Comparison of ENCODE assay signal across 24 cellular contexts in the genomic region with DNA sequence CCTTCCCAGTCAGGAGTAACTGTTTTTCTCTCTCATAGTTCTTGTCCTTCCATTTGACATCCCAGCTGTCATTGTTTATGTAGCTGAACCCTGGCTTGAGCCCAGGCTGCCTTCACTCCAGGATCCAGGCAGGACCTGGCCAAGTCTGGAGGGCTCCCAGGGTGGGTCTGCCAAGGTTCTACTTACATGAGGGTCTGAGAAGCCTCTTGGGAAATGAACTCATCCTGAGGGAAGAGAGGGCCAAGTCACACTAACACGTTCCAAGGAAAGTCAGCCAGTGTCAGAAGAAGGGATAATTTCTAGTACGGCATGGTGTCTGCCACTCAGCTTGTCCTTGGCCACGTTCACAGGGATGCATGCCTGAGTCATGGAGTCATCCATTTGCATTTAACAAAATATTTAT. TPM values are rescaled to one million over a fixed set of nuclear protein-coding genes. Genes with fewer than 3 reads are reported as not detected.
A peak's percentile ranks its signal among the peaks of the same experiment; 100 is the strongest.
DNase-seq lines count a peak whose midpoint lies in the region; ATAC-seq and TF ChIP-seq lines count a peak whose summit lies in the region.
"Had no signal": no experiment of that assay in that cellular context is flagged by ENCODE, and none has a peak within 500 bp of the region (broad histone marks: within the 10 kb centered on the region; RNA-seq: fewer than 3 reads in every experiment).

No MANE protein-coding gene starts in this region.

- DNase-seq in GM03348 (ENCODE audit: low spot score): peak; percentile 8
- peak; percentile 49 for DNase-seq in brain microvascular endothelial cell
- peak in 4 of 5 donors; percentile 14 to 77 (median 62) for DNase-seq in heart left ventricle
- peak; percentile 80 for DNase-seq in sigmoid colon
- no peak for DNase-seq in stimulated activated CD4-positive, alpha-beta T cell treated with anti-CD3 and anti-CD28 coated beads, Interleukin-1b, Interleukin-23, amount 100 ng/mL, for 48 hours
- no peak for DNase-seq in effector CD4-positive, alpha-beta T cell
- no peak for DNase-seq in activated naive CD4-positive, alpha-beta T cell treated with anti-CD3 and anti-CD28 coated beads, Interleukin-2, amount 10 ng/mL, durations not matched to agents 7 days and 5 days
- no peak for DNase-seq in HT-29 (ENCODE audit: low spot score)
- DNase-seq: activated CD4-positive, alpha-beta memory T cell treated with anti-CD3 and anti-CD28 coated beads for 36 hours; anterior cingulate cortex; CD8-positive, alpha-beta memory T cell; DND-41; left colon; midbrain; NCI-H1092; NCI-H2029 treated with DMSO at 0.1 percent for 48 hours; NCI-H510A; stimulated activated CD4-positive, alpha-beta T cell treated with anti-CD3 and anti-CD28 coated beads, Interleukin-12 subunit alpha, Interleukin-12 subunit beta, amount 100 ng/mL, for 4 hours; T-helper 1 cell; testis; WERI-Rb-1 had no signal

- no peak for TF ChIP-seq POLR2A in heart left ventricle (IDR thresholded peaks at IDR 0.05)
- no peak for TF ChIP-seq POLR2A in sigmoid colon (IDR thresholded peaks at IDR 0.05)

- 32 to 46% (median 36%) methylated on average over 3 of the region's 3 CpGs for WGBS in heart left ventricle, 4 donors
- WGBS in sigmoid colon, 2 donors: 67 to 74% methylated on average over 3 of the region's 3 CpGs

- no peaks in the 10 kb centered on the region for H3K9me3 Mint-ChIP-seq in activated naive CD4-positive, alpha-beta T cell treated with anti-CD3 and anti-CD28 coated beads, Interleukin-2, amount 10 ng/mL, durations not matched to agents 7 days and 5 days
- H3K9me3 Mint-ChIP-seq: activated CD4-positive, alpha-beta memory T cell treated with anti-CD3 and anti-CD28 coated beads for 36 hours; neural progenitor cell had no signal

- H3K27me3 ChIP-seq in brain microvascular endothelial cell (replicated peaks) (no peaks in the 10 kb centered on the region), heart left ventricle (no peaks in the 10 kb centered on the region), sigmoid colon (no peaks in the 10 kb centered on the region)
- H3K27me3 ChIP-seq: neural progenitor cell, testis had no signal

- H3K27ac ChIP-seq in brain microvascular endothelial cell: no peak overlapping the region
- H3K27ac ChIP-seq in heart left ventricle: no peak overlapping the region
- H3K27ac ChIP-seq in sigmoid colon: no peak overlapping the region
- H3K27ac ChIP-seq: coronary artery, neural progenitor cell, prostate gland, testis, WERI-Rb-1 had no signal

- no peaks in the 10 kb centered on the region for H3K36me3 Mint-ChIP-seq in activated naive CD4-positive, alpha-beta T cell treated with anti-CD3 and anti-CD28 coated beads, Interleukin-2, amount 10 ng/mL, durations not matched to agents 7 days and 5 days
- H3K36me3 Mint-ChIP-seq: activated CD4-positive, alpha-beta memory T cell treated with anti-CD3 and anti-CD28 coated beads for 36 hours; neural progenitor cell had no signal

- CTCF ChIA-PET in activated naive CD4-positive, alpha-beta T cell treated with anti-CD3 and anti-CD28 coated beads, Interleukin-2, amount 10 ng/mL, durations not matched to agents 7 days and 5 days (lab: Charles Lee): no interaction called here

- intact Hi-C loops in heart left ventricle (cut with DNase I): no loop called here
- intact Hi-C loops in sigmoid colon (cut with DNase I): no loop called here

- H3K9me3 ChIP-seq in heart left ventricle (peaks cover 0 to 3% (median 0%) of the 10 kb centered on the region in 12 donors), sigmoid colon (no peaks in the 10 kb centered on the region)
- H3K9me3 ChIP-seq: prostate gland, testis had no signal

- in situ Hi-C loops in brain microvascular endothelial cell (cut with HindIII; ENCODE audit: low pct_ligation_motif_present, low sequenced_read_pairs): no loop called here

- H3K4me1 Mint-ChIP-seq in activated naive CD4-positive, alpha-beta T cell treated with anti-CD3 and anti-CD28 coated beads, Interleukin-2, amount 10 ng/mL, durations not matched to agents 7 days and 5 days: no peaks in the 10 kb centered on the region
- H3K4me1 Mint-ChIP-seq: CD8-positive, alpha-beta memory T cell; neural progenitor cell had no signal

- H3K4me3 Mint-ChIP-seq in activated naive CD4-positive, alpha-beta T cell treated with anti-CD3 and anti-CD28 coated beads, Interleukin-2, amount 10 ng/mL, durations not matched to agents 7 days and 5 days: no peak overlapping the region
- H3K4me3 Mint-ChIP-seq: activated CD4-positive, alpha-beta memory T cell treated with anti-CD3 and anti-CD28 coated beads for 36 hours; neural progenitor cell had no signal

- no peak overlapping the region for H3K27ac Mint-ChIP-seq in activated naive CD4-positive, alpha-beta T cell treated with anti-CD3 and anti-CD28 coated beads, Interleukin-2, amount 10 ng/mL, durations not matched to agents 7 days and 5 days
- H3K27ac Mint-ChIP-seq: activated CD4-positive, alpha-beta memory T cell treated with anti-CD3 and anti-CD28 coated beads for 36 hours; neural progenitor cell had no signal

- TF ChIP-seq CTCF in brain microvascular endothelial cell (IDR thresholded peaks at IDR 0.05; ENCODE audit: low read depth, low read length, missing control alignments): no peak
- no peak for TF ChIP-seq CTCF in heart left ventricle (IDR thresholded peaks at IDR 0.05)
- no peak for TF ChIP-seq CTCF in sigmoid colon (IDR thresholded peaks at IDR 0.05)

- peak; percentile 72 to 89 (median 78) for ATAC-seq in heart left ventricle
- ATAC-seq: left colon had no signal

- no peak overlapping the region for H3K4me3 ChIP-seq in brain microvascular endothelial cell (ENCODE audit: low read depth, low read length)
- H3K4me3 ChIP-seq in heart left ventricle: no peak overlapping the region
- H3K4me3 ChIP-seq in sigmoid colon: no peak overlapping the region
- H3K4me3 ChIP-seq: coronary artery, neural progenitor cell, prostate gland, testis had no signal

- H3K4me1 ChIP-seq in heart left ventricle (peaks cover 0 to 7% (median 0%) of the 10 kb centered on the region in 12 donors), sigmoid colon (no peaks in the 10 kb centered on the region)
- H3K4me1 ChIP-seq: neural progenitor cell, prostate gland, testis had no signal

- TF ChIP-seq EP300 in sigmoid colon (IDR thresholded peaks at IDR 0.05): no peak

- peaks cover 5% of the 10 kb centered on the region for H3K27me3 Mint-ChIP-seq in activated naive CD4-positive, alpha-beta T cell treated with anti-CD3 and anti-CD28 coated beads, Interleukin-2, amount 10 ng/mL, durations not matched to agents 7 days and 5 days

- no peaks in the 10 kb centered on the region for H3K36me3 ChIP-seq in brain microvascular endothelial cell (replicated peaks)
- H3K36me3 ChIP-seq in heart left ventricle: no peaks in the 10 kb centered on the region
- H3K36me3 ChIP-seq in sigmoid colon: no peaks in the 10 kb centered on the region
- H3K36me3 ChIP-seq: neural progenitor cell, prostate gland, WERI-Rb-1 had no signal

RNA-seq across cellular contexts. Expression of a gene that starts 54.8 kb away (rescaled TPM):
- 10 to 100 TPM in 3 of 9 donors, 1 to 10 TPM in 6; 4.5 to 16.8 (median 7.8) TPM for total RNA-seq in heart left ventricle
- 1 to 10 TPM; 4.5 to 9.7 TPM for polyA plus RNA-seq in heart left ventricle
- 1 to 10 TPM; 2.2 to 5.4 (median 3.3) TPM for total RNA-seq in sigmoid colon
- polyA plus RNA-seq in sigmoid colon: 1 to 10 TPM; 4.4 to 9.3 (median 4.8) TPM
- total RNA-seq in HT-29 (2014; rRNA removed; shearing (Covaris generic)): 3.8 and 3.9 TPM in 2 replicates

Comparison
In these comparisons a context has a peak if more than half of its experiments do, and no peak if none do; other contexts are left out.
1. DNase-seq: peak in GM03348 (single experiment), brain microvascular endothelial cell (single experiment), heart left ventricle (4 of 5) and sigmoid colon (single experiment); none in stimulated activated CD4-positive, alpha-beta T cell treated with anti-CD3 and anti-CD28 coated beads, Interleukin-1b, Interleukin-23, amount 100 ng/mL, for 48 hours (single experiment), effector CD4-positive, alpha-beta T cell (single experiment), activated naive CD4-positive, alpha-beta T cell treated with anti-CD3 and anti-CD28 coated beads, Interleukin-2, amount 10 ng/mL, durations not matched to agents 7 days and 5 days (single experiment) and HT-29 (single experiment).